ENCODE assay signal across 33 cellular contexts in genomic region chr3:3729261-3729660, GRCh38.
A peak's percentile ranks its signal among the peaks of the same experiment; 100 is the strongest.
DNase-seq lines count a peak whose midpoint lies in the region; ATAC-seq, FAIRE-seq and TF ChIP-seq lines count a peak whose summit lies in the region.
"Had no signal": no experiment of that assay in that cellular context is flagged by ENCODE, and none has a peak within 500 bp of the region (broad histone marks: within the 10 kb centered on the region; RNA-seq: fewer than 3 reads in every experiment).

No MANE protein-coding gene starts in this region.

- no peak for TF ChIP-seq CTCF in omental fat pad (IDR thresholded peaks at IDR 0.05)
- no peak for TF ChIP-seq CTCF in smooth muscle cell (IDR thresholded peaks at IDR 0.05; ENCODE audit: borderline replicate concordance, insufficient read depth, poor library complexity, severe bottlenecking)
- no peak for TF ChIP-seq CTCF in kidney (IDR thresholded peaks at IDR 0.05; ENCODE audit: borderline replicate concordance, extremely low read depth, insufficient read depth)

- no peak overlapping the region for H3K27ac ChIP-seq in smooth muscle cell (ENCODE audit: low read depth)
- no peak overlapping the region for H3K27ac ChIP-seq in kidney (ENCODE audit: low read depth in 2 of 2, low read length in 2 of 2)
- H3K27ac ChIP-seq: 22Rv1; A549; BLaER1; BLaER1 treated with 17β-estradiol and CSF1 and Interleukin-3, amounts not matched to agents 10 nM and 100 nM; C4-2B had no signal

- no peaks in the 10 kb centered on the region for H3K9me3 ChIP-seq in smooth muscle cell (replicated peaks; ENCODE audit: low read depth)
- no peaks in the 10 kb centered on the region for H3K9me3 ChIP-seq in kidney (ENCODE audit: control insufficient read depth in 1 of 2, low read length in 2 of 2)
- H3K9me3 ChIP-seq: A549; BE2C; BLaER1; BLaER1 treated with 17β-estradiol and CSF1 and Interleukin-3, amounts not matched to agents 10 nM and 100 nM; Caco-2 had no signal

- peak overlapping the region; percentile 48 for H3K4me2 ChIP-seq in smooth muscle cell
- H3K4me2 ChIP-seq: A549; BLaER1; BLaER1 treated with 17β-estradiol and CSF1 and Interleukin-3, amounts not matched to agents 10 nM and 100 nM had no signal

- no peaks in the 10 kb centered on the region for H3K36me3 ChIP-seq in smooth muscle cell (ENCODE audit: low read depth)
- no peaks in the 10 kb centered on the region for H3K36me3 ChIP-seq in kidney (ENCODE audit: control insufficient read depth in 1 of 2, insufficient read depth in 2 of 2, low read length in 2 of 2)
- H3K36me3 ChIP-seq: BE2C; BLaER1; BLaER1 treated with 17β-estradiol and CSF1 and Interleukin-3, amounts not matched to agents 10 nM and 100 nM had no signal

- H3F3A ChIP-seq in smooth muscle cell (ENCODE audit: low read depth) = peaks cover 7% of the 10 kb centered on the region

- no peak for FAIRE-seq in kidney (lab: Jason Lieb, UNC)
- FAIRE-seq: A204.1, A549, D721Med had no signal

- H3K9ac ChIP-seq in smooth muscle cell (ENCODE audit: low read depth) (no peak overlapping the region), kidney (ENCODE audit: low read length in 2 of 2) (no peak overlapping the region)
- H3K9ac ChIP-seq: BLaER1; BLaER1 treated with 17β-estradiol and CSF1 and Interleukin-3, amounts not matched to agents 10 nM and 100 nM had no signal

- intact Hi-C loops in kidney (cut with DNase I) = no loop called here

- H3K79me2 ChIP-seq in smooth muscle cell (ENCODE audit: low read depth) = no peaks in the 10 kb centered on the region

- no peaks in the 10 kb centered on the region for H4K20me1 ChIP-seq in smooth muscle cell (ENCODE audit: low read depth)
- H4K20me1 ChIP-seq: BLaER1; BLaER1 treated with 17β-estradiol and CSF1 and Interleukin-3, amounts not matched to agents 10 nM and 100 nM had no signal

- no peak overlapping the region for H3K4me3 ChIP-seq in smooth muscle cell
- no peak overlapping the region for H3K4me3 ChIP-seq in kidney (ENCODE audit: low read length in 2 of 2)
- H3K4me3 ChIP-seq: A549; BLaER1; BLaER1 treated with 17β-estradiol and CSF1 and Interleukin-3, amounts not matched to agents 10 nM and 100 nM had no signal

- WGBS in smooth muscle cell (ENCODE audit: low lambda C conversion rate) = 53% methylated on average over 4 of the region's 4 CpGs

- H3K27me3 ChIP-seq in smooth muscle cell (ENCODE audit: low read depth) = no peaks in the 10 kb centered on the region
- H3K27me3 ChIP-seq: BE2C; BLaER1; BLaER1 treated with 17β-estradiol and CSF1 and Interleukin-3, amounts not matched to agents 10 nM and 100 nM had no signal

- H2AFZ ChIP-seq in smooth muscle cell (ENCODE audit: low read depth) = no peak overlapping the region

- ATAC-seq in omental fat pad (ENCODE audit: low FRiP score) (peak; percentile 23), GM18909 (IDR thresholded peaks at IDR 0.05; ENCODE audit: poor library complexity, unreplicated experiment) (no peak)
- ATAC-seq: A549; CD8-positive, alpha-beta T cell had no signal

- DNase-seq in omental fat pad (ENCODE audit: low spot score) (no peak), putamen (ENCODE audit: low spot score) (peak; percentile 31), smooth muscle cell (lab: John Stamatoyannopoulos, UW; ENCODE audit: unreplicated experiment) (no peak), kidney (no peak)
- no peak for DNase-seq in activated CD8-positive, alpha-beta memory T cell treated with anti-CD3 and anti-CD28 coated beads, Interleukin-2, amount 50 U/mL, for 4 hours
- DNase-seq: 8988T; ACHN; AML-193; BE2C; C1 segment of cervical spinal cord; Caco-2; Calu3; CD4-positive, alpha-beta memory T cell; CD4-positive, alpha-beta T cell; CD4-positive, CD25-positive, alpha-beta regulatory T cell; CD8-positive, alpha-beta memory T cell; CD8-positive, alpha-beta T cell; COR-L47; DMS 273 treated with DMSO at 0.1 percent for 48 hours; DMS153; DMS53; DMS79; DMS79 treated with DMSO at 0.1 percent for 48 hours; DND-41; EL had no signal

- H3K4me1 ChIP-seq in smooth muscle cell (ENCODE audit: low read depth) = peaks cover 15% of the 10 kb centered on the region
- H3K4me1 ChIP-seq in kidney (ENCODE audit: control insufficient read depth in 1 of 2, insufficient read depth in 1 of 2, low read depth in 1 of 2, low read length in 2 of 2) = no peaks in the 10 kb centered on the region
- H3K4me1 ChIP-seq: A549; BE2C; BLaER1; BLaER1 treated with 17β-estradiol and CSF1 and Interleukin-3, amounts not matched to agents 10 nM and 100 nM; Caco-2 had no signal
